In genomic region chr10:127405221-127405620, GRCh38 we compare ENCODE assay signal across 23 cellular contexts.
DNase-seq lines count a peak whose midpoint lies in the region; ATAC-seq and TF ChIP-seq lines count a peak whose summit lies in the region.
"Had no signal": no experiment of that assay in that cellular context is flagged by ENCODE, and none has a peak within 500 bp of the region (broad histone marks: within the 10 kb centered on the region; RNA-seq: fewer than 3 reads in every experiment).

No MANE protein-coding gene starts in this region.

- H3K27ac ChIP-seq in SJSA1 (peak overlapping the region; percentile 55), fibroblast of lung (ENCODE audit: insufficient read depth, low read length) (no peak overlapping the region), osteoblast (ENCODE audit: low read depth, low read length) (no peak overlapping the region)
- H3K27ac ChIP-seq: neural progenitor cell, right atrium auricular region had no signal

- H3K4me2 ChIP-seq in fibroblast of lung (ENCODE audit: extremely low read depth, insufficient read depth, low read length), result no peak overlapping the region
- no peak overlapping the region for H3K4me2 ChIP-seq in osteoblast (ENCODE audit: insufficient read depth, low read length)
- H3K4me2 ChIP-seq: neural progenitor cell had no signal

- H3K4me3 Mint-ChIP-seq in type B pancreatic cell, result no peak overlapping the region
- H3K4me3 Mint-ChIP-seq: activated CD4-positive, alpha-beta T cell treated with anti-CD3 and anti-CD28 coated beads for 36 hours; immature natural killer cell; memory B cell; neural progenitor cell had no signal

- no peak overlapping the region for H2AFZ ChIP-seq in fibroblast of lung (ENCODE audit: low read length)
- H2AFZ ChIP-seq in osteoblast (ENCODE audit: low read length), result no peak overlapping the region
- H2AFZ ChIP-seq: neural progenitor cell had no signal

- no peak for TF ChIP-seq CTCF in BJ (IDR thresholded peaks at IDR 0.05; ENCODE audit: insufficient read depth, low read depth, low read length)
- TF ChIP-seq CTCF in fibroblast of lung (conservative IDR thresholded peaks at IDR 0.05 in 1 of 2, IDR thresholded peaks at IDR 0.05 in 1 of 2; ENCODE audit: low read depth in 1 of 2, low read length in 2 of 2), result no peak
- no peak for TF ChIP-seq CTCF in osteoblast (IDR thresholded peaks at IDR 0.05; ENCODE audit: extremely low read depth, low read depth, low read length)
- no peak for TF ChIP-seq CTCF in type B pancreatic cell (conservative IDR thresholded peaks at IDR 0.05)

- H3K27me3 Mint-ChIP-seq in type B pancreatic cell, result no peaks in the 10 kb centered on the region
- H3K27me3 Mint-ChIP-seq: activated CD4-positive, alpha-beta T cell treated with anti-CD3 and anti-CD28 coated beads for 36 hours; memory B cell had no signal

- H3K4me1 ChIP-seq in SJSA1 (replicated peaks), result peaks cover 12% of the 10 kb centered on the region
- peaks cover 2% of the 10 kb centered on the region for H3K4me1 ChIP-seq in fibroblast of lung (ENCODE audit: control insufficient read depth, extremely low read depth, insufficient read depth, low read length)
- no peaks in the 10 kb centered on the region for H3K4me1 ChIP-seq in osteoblast (ENCODE audit: insufficient read depth, low read length)
- H3K4me1 ChIP-seq: BE2C, HAP-1, neural progenitor cell, right atrium auricular region had no signal

- H3K36me3 ChIP-seq in BJ (ENCODE audit: control insufficient read depth, insufficient read depth, low read length) (peaks cover 1% of the 10 kb centered on the region; the same call in 1 of the 2 replicates), SJSA1 (peaks cover 22% of the 10 kb centered on the region), fibroblast of lung (ENCODE audit: control insufficient read depth, insufficient read depth, low read length) (no peaks in the 10 kb centered on the region), osteoblast (ENCODE audit: insufficient read depth, low read length) (peaks cover 15% of the 10 kb centered on the region)
- H3K36me3 ChIP-seq: BE2C, HAP-1, neural progenitor cell, right atrium auricular region had no signal

- DNase-seq in BJ (ENCODE audit: low read depth) (peak; percentile 39), SJSA1 (ENCODE audit: low read depth in 1 of 2, low spot score in 2 of 2) (peak in 1 of 2 experiments; percentile 57), fibroblast of lung (ENCODE audit: low read depth in 2 of 2) (peak; percentile 59 to 65), non-pigmented ciliary epithelial cell (ENCODE audit: low read depth) (peak; percentile 55), osteoblast (ENCODE audit: insufficient read length, low spot score, missing footprints) (no peak), middle frontal gyrus (ENCODE audit: extremely low spot score, low spot score) (no peak), type B pancreatic cell (ENCODE audit: extremely low spot score, unreplicated experiment) (no peak)
- DNase-seq: activated CD4-positive, alpha-beta T cell treated with anti-CD3 and anti-CD28 coated beads for 36 hours; activated CD8-positive, alpha-beta memory T cell treated with anti-CD3 and anti-CD28 coated beads, Interleukin-2, amount 50 U/mL, for 4 hours; activated naive CD4-positive, alpha-beta T cell; BE2C; DMS153; effector CD4-positive, alpha-beta T cell; immature natural killer cell; NCI-H1694 treated with DMSO at 0.1 percent for 48 hours; NCI-H510A treated with DMSO at 0.1 percent for 48 hours; stimulated activated CD4-positive, alpha-beta T cell treated with anti-CD3 and anti-CD28 coated beads, Interleukin-1b, Interleukin-23, amount 100 ng/mL, for 48 hours; T1000 had no signal

- H4K20me1 ChIP-seq in fibroblast of lung (ENCODE audit: control insufficient read depth, extremely low read depth, insufficient read depth, low read length), result no peaks in the 10 kb centered on the region
- H4K20me1 ChIP-seq in osteoblast (ENCODE audit: insufficient read depth, low read length), result no peaks in the 10 kb centered on the region

- CTCF ChIA-PET in BJ (lab: Yijun Ruan, JAX), result no interaction called here

- no peaks in the 10 kb centered on the region for H3K79me2 ChIP-seq in fibroblast of lung (ENCODE audit: control insufficient read depth, insufficient read depth, low read length)
- H3K79me2 ChIP-seq in osteoblast (ENCODE audit: insufficient read depth, low read length), result no peaks in the 10 kb centered on the region

- peaks cover 35% of the 10 kb centered on the region for H3K4me1 Mint-ChIP-seq in type B pancreatic cell (ENCODE audit: unreplicated experiment)
- H3K4me1 Mint-ChIP-seq: activated CD4-positive, alpha-beta T cell treated with anti-CD3 and anti-CD28 coated beads for 36 hours; immature natural killer cell; memory B cell had no signal

- H3K9me3 ChIP-seq in SJSA1 (replicated peaks) (no peaks in the 10 kb centered on the region), fibroblast of lung (ENCODE audit: control insufficient read depth, insufficient read depth, low read depth, low read length) (no peaks in the 10 kb centered on the region), osteoblast (ENCODE audit: low read depth, low read length) (no peaks in the 10 kb centered on the region)
- H3K9me3 ChIP-seq: BE2C, HAP-1, right atrium auricular region had no signal

- no peaks in the 10 kb centered on the region for H3K9me3 Mint-ChIP-seq in type B pancreatic cell

- H3K9ac ChIP-seq in fibroblast of lung (ENCODE audit: insufficient read depth, low read length), result no peak overlapping the region
- H3K9ac ChIP-seq: neural progenitor cell had no signal

- no peak overlapping the region for H3K27ac Mint-ChIP-seq in type B pancreatic cell
- H3K27ac Mint-ChIP-seq: activated CD4-positive, alpha-beta T cell treated with anti-CD3 and anti-CD28 coated beads for 36 hours; immature natural killer cell; memory B cell; neural progenitor cell had no signal

- POLR2A ChIA-PET in BJ (lab: Charles Lee), result no interaction called here

- H3K4me3 ChIP-seq in BJ (ENCODE audit: low read depth, low read length) (no peak overlapping the region), SJSA1 (no peak overlapping the region), fibroblast of lung (replicated peaks in 1 of 4; ENCODE audit: control extremely low read depth in 1 of 4, insufficient read depth in 1 of 4, low read depth in 3 of 4, low read length in 4 of 4) (no peak overlapping the region), osteoblast (ENCODE audit: insufficient read depth, low read length) (no peak overlapping the region)
- H3K4me3 ChIP-seq: HAP-1, neural progenitor cell, right atrium auricular region had no signal

- H3K27me3 ChIP-seq in BJ (ENCODE audit: control insufficient read depth, insufficient read depth, low read length) (no peaks in the 10 kb centered on the region), SJSA1 (replicated peaks) (no peaks in the 10 kb centered on the region), fibroblast of lung (ENCODE audit: control insufficient read depth, insufficient read depth, low read length) (no peaks in the 10 kb centered on the region), osteoblast (ENCODE audit: insufficient read depth, low read length) (no peaks in the 10 kb centered on the region)
- H3K27me3 ChIP-seq: BE2C, neural progenitor cell, right atrium auricular region had no signal

- no peak for ATAC-seq in HG03175 (IDR thresholded peaks at IDR 0.05; ENCODE audit: unreplicated experiment)
- ATAC-seq: activated CD4-positive, alpha-beta T cell treated with anti-CD3 and anti-CD28 coated beads for 36 hours had no signal

- H3K36me3 Mint-ChIP-seq in type B pancreatic cell, result peaks cover 32% of the 10 kb centered on the region
- H3K36me3 Mint-ChIP-seq: memory B cell had no signal

Comparison
In these comparisons a context has a peak if more than half of its experiments do, and no peak if none do; other contexts are left out.
1. DNase-seq: peak in BJ (single experiment), fibroblast of lung (2 of 2) and non-pigmented ciliary epithelial cell (single experiment); none in osteoblast (single experiment), middle frontal gyrus (single experiment) and type B pancreatic cell (single experiment).